Comparison of ENCODE assay signal across 22 cellular contexts in genomic region chr14:99064262-99064954, GRCh38.
DNase-seq lines count a peak whose midpoint lies in the region; FAIRE-seq and TF ChIP-seq lines count a peak whose summit lies in the region.
"Had no signal": no experiment of that assay in that cellular context is flagged by ENCODE, and none has a peak within 500 bp of the region (broad histone marks: within the 10 kb centered on the region; RNA-seq: fewer than 3 reads in every experiment).

No MANE protein-coding gene starts in this region.

- H4K91ac ChIP-seq in H9 (ENCODE audit: insufficient read length, low read depth, low read length), result no peak overlapping the region

- H3K23me2 ChIP-seq in H9 (ENCODE audit: insufficient read length, low read depth, low read length, poor library complexity, severe bottlenecking), result no peaks in the 10 kb centered on the region

- H3K4me1 ChIP-seq in H9 (ENCODE audit: insufficient read depth, low read length) (no peaks in the 10 kb centered on the region), astrocyte (ENCODE audit: insufficient read depth, low read length) (peaks cover 6% of the 10 kb centered on the region), hepatocyte (ENCODE audit: insufficient read depth) (no peaks in the 10 kb centered on the region)
- H3K4me1 ChIP-seq: left ventricle myocardium inferior, parathyroid adenoma had no signal

- no peak overlapping the region for H3T11ph ChIP-seq in H9 (ENCODE audit: low read length)

- H3K79me2 ChIP-seq in H9 (ENCODE audit: insufficient read depth, low read length), result no peaks in the 10 kb centered on the region
- no peaks in the 10 kb centered on the region for H3K79me2 ChIP-seq in astrocyte (ENCODE audit: insufficient read depth, low read length)
- no peaks in the 10 kb centered on the region for H3K79me2 ChIP-seq in hepatocyte
- H3K79me2 ChIP-seq: parathyroid adenoma had no signal

- no peak overlapping the region for H3K4ac ChIP-seq in H9 (ENCODE audit: low read depth, low read length)

- no peak overlapping the region for H3K56ac ChIP-seq in H9 (ENCODE audit: insufficient read length, low read depth, low read length)

- H3K23ac ChIP-seq in H9 (ENCODE audit: insufficient read length, low read depth, low read length), result no peak overlapping the region

- DNase-seq in H9 (peak; percentile 10), astrocyte (ENCODE audit: low read depth) (peak; percentile 26), hepatocyte (ENCODE audit: low spot score) (peak; percentile 38), renal cortical epithelial cell (ENCODE audit: low read depth) (peak; percentile 77), GM19239 (ENCODE audit: insufficient read length, low spot score) (no peak), Kasumi-1 (lab: John Stamatoyannopoulos, UW) (no peak), iPS-NIHi7 (ENCODE audit: extremely low spot score) (no peak)
- no peak for DNase-seq in NK-92 treated with Interleukin-12 subunit alpha and Interleukin-12 subunit beta, amount 100 ng/mL, for 24 hours (lab: John Stamatoyannopoulos, UW)
- DNase-seq: activated CD4-positive, alpha-beta memory T cell treated with anti-CD3 and anti-CD28 coated beads for 36 hours; activated T-cell treated with anti-CD3 and anti-CD28 coated beads, Interleukin-2, amount 50 U/mL, for 48 hours; KG1; left ventricle myocardium inferior; NCI-H1105; NCI-H526; stimulated activated CD4-positive, alpha-beta T cell treated with anti-CD3 and anti-CD28 coated beads, Interleukin-1b, Interleukin-23, amount 100 ng/mL, for 48 hours; stimulated activated naive CD4-positive, alpha-beta T cell treated with Interleukin-2 at 50 U/mL for 16 hours; tibial artery had no signal

- no peak overlapping the region for H2BK5ac ChIP-seq in H9 (ENCODE audit: insufficient read length, low read length)

- H2AFZ ChIP-seq in H9 (ENCODE audit: low read length), result no peak overlapping the region
- no peak overlapping the region for H2AFZ ChIP-seq in astrocyte (ENCODE audit: low read depth, low read length)
- no peak overlapping the region for H2AFZ ChIP-seq in hepatocyte
- H2AFZ ChIP-seq: parathyroid adenoma had no signal

- TF ChIP-seq CTCF in H9 (conservative IDR thresholded peaks at IDR 0.05) (no peak), astrocyte (IDR thresholded peaks at IDR 0.05; ENCODE audit: insufficient read depth, low read depth, low read length) (no peak), hepatocyte (IDR thresholded peaks at IDR 0.05; ENCODE audit: poor library complexity) (no peak)

- H3K27me3 ChIP-seq in H9 (ENCODE audit: insufficient read depth, low read length), result no peaks in the 10 kb centered on the region
- H3K27me3 ChIP-seq in astrocyte (ENCODE audit: insufficient read depth, low read length), result no peaks in the 10 kb centered on the region
- H3K27me3 ChIP-seq in hepatocyte, result no peaks in the 10 kb centered on the region
- H3K27me3 ChIP-seq: tibial artery had no signal

- H3K9me3 ChIP-seq in H9 (ENCODE audit: control insufficient read depth, low read depth, low read length) (no peaks in the 10 kb centered on the region), astrocyte (ENCODE audit: insufficient read depth, low read depth, low read length) (no peaks in the 10 kb centered on the region), hepatocyte (ENCODE audit: low read depth) (no peaks in the 10 kb centered on the region)

- no peak overlapping the region for H2BK20ac ChIP-seq in H9 (ENCODE audit: low read depth, low read length, poor library complexity, severe bottlenecking)

- no peak overlapping the region for H3K9ac ChIP-seq in H9 (ENCODE audit: extremely low read depth, insufficient read length, low read length)
- H3K9ac ChIP-seq in astrocyte (ENCODE audit: low read length), result no peak overlapping the region
- H3K9ac ChIP-seq: parathyroid adenoma had no signal

- H3K4me2 ChIP-seq in H9 (ENCODE audit: insufficient read depth, insufficient read length, low read length), result no peak overlapping the region
- H3K4me2 ChIP-seq in astrocyte (ENCODE audit: low read length), result peak overlapping the region; percentile 29
- H3K4me2 ChIP-seq in hepatocyte, result peak overlapping the region; percentile 23

- H3K27ac Mint-ChIP-seq in H9, result peak overlapping the region in 1 of 3 experiments; percentile 33; a peak in 2 of 7 replicates
- H3K27ac Mint-ChIP-seq in astrocyte (ENCODE audit: unreplicated experiment), result no peak overlapping the region
- H3K27ac Mint-ChIP-seq: activated CD4-positive, alpha-beta memory T cell treated with anti-CD3 and anti-CD28 coated beads for 36 hours; activated naive CD4-positive, alpha-beta T cell treated with anti-CD3 and anti-CD28 coated beads, Interleukin-2, amount 50 U/mL, for 24 hours; B cell; dendritic cell treated with granulocyte-macrophage colony-stimulating factor and Interleukin-4, amounts not matched to agents 40 ng/mL and 50 ng/mL, for 4 days; T-helper 1 cell treated with Interleukin-12 subunit alpha and Interleukin-12 subunit beta and Interleukin-4 antibody, amounts not matched to agents 30 μg/mL and 1 μg/mL, for 36 hours had no signal

- H3K14ac ChIP-seq in H9 (ENCODE audit: insufficient read depth, low read length), result no peak overlapping the region

- no peak overlapping the region for H3K18ac ChIP-seq in H9 (ENCODE audit: insufficient read length, low read depth, low read length)

- H3K9me3 Mint-ChIP-seq in H9, result no peaks in the 10 kb centered on the region
- peaks cover 6% of the 10 kb centered on the region for H3K9me3 Mint-ChIP-seq in astrocyte (ENCODE audit: unreplicated experiment)
- H3K9me3 Mint-ChIP-seq: activated CD4-positive, alpha-beta memory T cell treated with anti-CD3 and anti-CD28 coated beads for 36 hours; activated naive CD4-positive, alpha-beta T cell treated with anti-CD3 and anti-CD28 coated beads, Interleukin-2, amount 50 U/mL, for 24 hours; dendritic cell treated with granulocyte-macrophage colony-stimulating factor and Interleukin-4, amounts not matched to agents 40 ng/mL and 50 ng/mL, for 4 days; T-helper 1 cell treated with Interleukin-12 subunit alpha and Interleukin-12 subunit beta and Interleukin-4 antibody, amounts not matched to agents 30 μg/mL and 1 μg/mL, for 36 hours had no signal

- H2BK12ac ChIP-seq in H9 (ENCODE audit: insufficient read length, low read depth, low read length), result no peak overlapping the region

- no peak overlapping the region for H2BK120ac ChIP-seq in H9 (ENCODE audit: low read depth, low read length, poor library complexity, severe bottlenecking)

- no peak overlapping the region for H4K8ac ChIP-seq in H9 (replicated peaks; ENCODE audit: insufficient read length, low read depth, low read length)

- no peak overlapping the region for H3K4me3 ChIP-seq in astrocyte (ENCODE audit: insufficient read depth, low read depth, low read length)
- H3K4me3 ChIP-seq in hepatocyte, result no peak overlapping the region
- H3K4me3 ChIP-seq: left ventricle myocardium inferior, tibial artery had no signal

- no peak overlapping the region for H4K5ac ChIP-seq in H9 (ENCODE audit: insufficient read length, low read depth, low read length)

- H3K36me3 Mint-ChIP-seq in H9 (ENCODE audit: insufficient read depth in 1 of 3, low read depth in 3 of 3) (peaks cover 0 to 2% (median 0%) of the 10 kb centered on the region in 3 experiments; a peak in 2 of 7 replicates), astrocyte (ENCODE audit: low read depth, unreplicated experiment) (no peaks in the 10 kb centered on the region)
- H3K36me3 Mint-ChIP-seq: activated CD4-positive, alpha-beta memory T cell treated with anti-CD3 and anti-CD28 coated beads for 36 hours; activated naive CD4-positive, alpha-beta T cell treated with anti-CD3 and anti-CD28 coated beads, Interleukin-2, amount 50 U/mL, for 24 hours had no signal

- no peak overlapping the region for H3K27ac ChIP-seq in H9 (ENCODE audit: insufficient read length, low read depth, low read length)
- H3K27ac ChIP-seq in astrocyte (ENCODE audit: low read depth, low read length), result no peak overlapping the region
- peak overlapping the region; percentile 35 for H3K27ac ChIP-seq in hepatocyte
- H3K27ac ChIP-seq: left ventricle myocardium inferior, parathyroid adenoma, tibial artery had no signal

- no peaks in the 10 kb centered on the region; a peak in 1 of 4 replicates for H3K4me1 Mint-ChIP-seq in H9
- no peaks in the 10 kb centered on the region for H3K4me1 Mint-ChIP-seq in astrocyte (ENCODE audit: low read depth, unreplicated experiment)
- H3K4me1 Mint-ChIP-seq: activated naive CD4-positive, alpha-beta T cell treated with anti-CD3 and anti-CD28 coated beads, Interleukin-2, amount 50 U/mL, for 24 hours; B cell had no signal

- FAIRE-seq in astrocyte (lab: Jason Lieb, UNC) (peak; percentile 60), GM19239 (lab: Jason Lieb, UNC) (no peak)

- no peak overlapping the region for H2AK5ac ChIP-seq in H9 (ENCODE audit: insufficient read length, low read length)

- no CpG with 5 or more reads among the region's 9 CpGs for WGBS in H9 (ENCODE audit: extremely low coverage, insufficient read length, low lambda C conversion rate)
- 66% methylated on average over 9 of the region's 9 CpGs for WGBS in hepatocyte (ENCODE audit: low lambda C conversion rate, missing lambda C conversion rate)

- no peak overlapping the region for H2BK15ac ChIP-seq in H9 (ENCODE audit: low read depth, low read length)

- H3K36me3 ChIP-seq in astrocyte (ENCODE audit: insufficient read depth, low read length) (no peaks in the 10 kb centered on the region), hepatocyte (replicated peaks; ENCODE audit: insufficient read depth, low read depth) (no peaks in the 10 kb centered on the region)
- H3K36me3 ChIP-seq: left ventricle myocardium inferior, tibial artery had no signal

- no peaks in the 10 kb centered on the region for H3K9me2 ChIP-seq in hepatocyte (replicated peaks; ENCODE audit: insufficient read depth)

- H3K79me1 ChIP-seq in H9 (ENCODE audit: insufficient read depth, low read depth, low read length, poor library complexity, severe bottlenecking), result no peaks in the 10 kb centered on the region

- no peaks in the 10 kb centered on the region for H4K20me1 ChIP-seq in H9 (ENCODE audit: control insufficient read depth, insufficient read depth, insufficient read length)
- no peaks in the 10 kb centered on the region for H4K20me1 ChIP-seq in astrocyte (ENCODE audit: insufficient read depth, low read length)
- H4K20me1 ChIP-seq in hepatocyte (ENCODE audit: insufficient read depth, poor library complexity, severe bottlenecking), result no peaks in the 10 kb centered on the region

- no peaks in the 10 kb centered on the region; the same call in 1 of the 2 replicates for H3K27me3 Mint-ChIP-seq in H9 (ENCODE audit: low read depth)
- peaks cover 22% of the 10 kb centered on the region for H3K27me3 Mint-ChIP-seq in astrocyte (ENCODE audit: low read depth, unreplicated experiment)
- H3K27me3 Mint-ChIP-seq: activated CD4-positive, alpha-beta memory T cell treated with anti-CD3 and anti-CD28 coated beads for 36 hours; activated naive CD4-positive, alpha-beta T cell treated with anti-CD3 and anti-CD28 coated beads, Interleukin-2, amount 50 U/mL, for 24 hours; B cell; dendritic cell treated with granulocyte-macrophage colony-stimulating factor and Interleukin-4, amounts not matched to agents 40 ng/mL and 50 ng/mL, for 4 days had no signal

- H3K4me3 Mint-ChIP-seq in H9 (no peak overlapping the region), astrocyte (ENCODE audit: unreplicated experiment) (no peak overlapping the region)
- H3K4me3 Mint-ChIP-seq: activated CD4-positive, alpha-beta memory T cell treated with anti-CD3 and anti-CD28 coated beads for 36 hours; activated naive CD4-positive, alpha-beta T cell treated with anti-CD3 and anti-CD28 coated beads, Interleukin-2, amount 50 U/mL, for 24 hours; B cell; dendritic cell treated with granulocyte-macrophage colony-stimulating factor and Interleukin-4, amounts not matched to agents 40 ng/mL and 50 ng/mL, for 4 days; T-helper 1 cell treated with Interleukin-12 subunit alpha and Interleukin-12 subunit beta and Interleukin-4 antibody, amounts not matched to agents 30 μg/mL and 1 μg/mL, for 36 hours had no signal

Comparison
In these comparisons a context has a peak if more than half of its experiments do, and no peak if none do; other contexts are left out.
1. DNase-seq: peak in H9 (single experiment), astrocyte (single experiment), hepatocyte (single experiment) and renal cortical epithelial cell (single experiment); none in GM19239 (single experiment), Kasumi-1 (0 of 2), NK-92 treated with Interleukin-12 subunit alpha and Interleukin-12 subunit beta, amount 100 ng/mL, for 24 hours (single experiment) and iPS-NIHi7 (single experiment).